1 cellular context compared by ENCODE assay signal in the genomic region with DNA sequence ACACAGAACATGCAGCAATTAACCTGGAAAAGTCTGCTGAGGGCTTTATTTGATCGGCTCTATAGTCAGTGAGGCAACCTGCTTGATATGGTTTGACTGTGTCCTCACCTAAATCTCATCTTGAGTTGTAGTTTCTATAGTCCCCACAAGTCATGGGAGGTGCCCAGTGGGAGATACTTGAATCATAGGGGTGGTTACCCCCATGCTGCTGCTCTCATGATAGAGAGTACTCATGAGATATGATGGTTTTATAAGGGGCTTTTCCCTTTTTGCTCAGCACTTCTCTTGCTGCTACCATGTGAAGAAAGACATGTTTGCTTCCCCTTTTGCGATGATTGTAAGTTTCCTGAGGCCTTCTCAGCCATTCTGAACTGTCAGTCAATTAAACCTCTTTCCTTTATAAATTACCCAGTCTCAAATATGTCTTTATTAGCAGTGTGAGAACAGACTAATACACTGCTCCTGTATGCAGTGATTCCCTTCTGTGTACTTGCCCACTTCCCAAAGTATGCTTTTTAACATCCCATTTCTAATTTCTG.
A peak's percentile ranks its signal among the peaks of the same experiment; 100 is the strongest.
TF ChIP-seq lines count a peak whose summit lies in the region.

No MANE protein-coding gene starts in this region.

TF ChIP-seq in GM12878, 131 proteins besides CTCF, POLR2A, EP300 and RAD21 (continued from another document):
- TF ChIP-seq BCL3 (IDR thresholded peaks at IDR 0.05; ENCODE audit: borderline replicate concordance, insufficient read depth, low read depth, low read length, poor library complexity, severe bottlenecking) (peak; percentile 51), HDGF (IDR thresholded peaks at IDR 0.05) (no peak), ZBED1 (IDR thresholded peaks at IDR 0.05; ENCODE audit: borderline replicate concordance) (0 out of 2 replicates have a peak, but pooled peaks have one; percentile 25)
